Comparison of ENCODE assay signal across 11 cellular contexts in genomic region chr1:54803761-54804470, GRCh38. TPM values are rescaled to one million over a fixed set of nuclear protein-coding genes. Genes with fewer than 3 reads are reported as not detected.
DNase-seq lines count a peak whose midpoint lies in the region; ATAC-seq and TF ChIP-seq lines count a peak whose summit lies in the region.
"Had no signal": no experiment of that assay in that cellular context is flagged by ENCODE, and none has a peak within 500 bp of the region (broad histone marks: within the 10 kb centered on the region; RNA-seq: fewer than 3 reads in every experiment).

No MANE protein-coding gene starts in this region.

- H3K4me3 Mint-ChIP-seq in activated T-cell treated with anti-CD3 and anti-CD28 coated beads, Interleukin-2, amount 50 U/mL, for 24 hours = no peak overlapping the region
- peak overlapping the region; percentile 45 for H3K4me3 Mint-ChIP-seq in T-helper 17 cell
- peak overlapping the region; percentile 38 for H3K4me3 Mint-ChIP-seq in stimulated activated effector memory CD8-positive, alpha-beta T cell treated with anti-CD3 and anti-CD28 coated beads, Interleukin-12 subunit alpha, Interleukin-12 subunit beta, amount 100 ng/mL, for 72 hours

- H3K36me3 Mint-ChIP-seq in activated T-cell treated with anti-CD3 and anti-CD28 coated beads, Interleukin-2, amount 50 U/mL, for 24 hours (ENCODE audit: low read depth) = no peaks in the 10 kb centered on the region
- no peaks in the 10 kb centered on the region for H3K36me3 Mint-ChIP-seq in T-helper 17 cell (ENCODE audit: low read depth)
- H3K36me3 Mint-ChIP-seq in stimulated activated effector memory CD8-positive, alpha-beta T cell treated with anti-CD3 and anti-CD28 coated beads, Interleukin-12 subunit alpha, Interleukin-12 subunit beta, amount 100 ng/mL, for 72 hours = peaks cover 6% of the 10 kb centered on the region

- no peaks in the 10 kb centered on the region for H3K9me3 ChIP-seq in T-helper 17 cell (ENCODE audit: control insufficient read depth, low read length, poor library complexity, severe bottlenecking)

- ATAC-seq in T-helper 17 cell = no peak
- no peak for ATAC-seq in stimulated activated effector memory CD8-positive, alpha-beta T cell treated with anti-CD3 and anti-CD28 coated beads, Interleukin-12 subunit alpha, Interleukin-12 subunit beta, amount 100 ng/mL, for 72 hours

- DNase-seq in activated T-cell treated with anti-CD3 and anti-CD28 coated beads, Interleukin-2, amount 50 U/mL, for 24 hours = peak; percentile 15
- DNase-seq in activated T-cell treated with anti-CD3 and anti-CD28 coated beads, Interleukin-2, amount 50 U/mL, for 48 hours = no peak
- no peak for DNase-seq in T-helper 17 cell
- peak; percentile 76 for DNase-seq in fibroblast of the aortic adventitia (ENCODE audit: low read depth)
- no peak for DNase-seq in stimulated activated effector memory CD8-positive, alpha-beta T cell treated with anti-CD3 and anti-CD28 coated beads, Interleukin-12 subunit alpha, Interleukin-12 subunit beta, amount 100 ng/mL, for 72 hours (ENCODE audit: low spot score in 2 of 2)
- no peak for DNase-seq in NCI-H1092 treated with DMSO at 0.1 percent for 48 hours (lab: John Stamatoyannopoulos, UW)
- no peak for DNase-seq in middle frontal gyrus (ENCODE audit: extremely low spot score, low spot score)
- no peak for DNase-seq in cortex of kidney (lab: John Stamatoyannopoulos, UW)
- DNase-seq: activated gamma-delta T cell, GF-D8, NCI-H1417 had no signal

- H3K4me3 ChIP-seq in fibroblast of the aortic adventitia (ENCODE audit: low read depth, low read length) = no peak overlapping the region

- no peaks in the 10 kb centered on the region for H3K9me3 Mint-ChIP-seq in activated T-cell treated with anti-CD3 and anti-CD28 coated beads, Interleukin-2, amount 50 U/mL, for 24 hours
- no peaks in the 10 kb centered on the region for H3K9me3 Mint-ChIP-seq in stimulated activated effector memory CD8-positive, alpha-beta T cell treated with anti-CD3 and anti-CD28 coated beads, Interleukin-12 subunit alpha, Interleukin-12 subunit beta, amount 100 ng/mL, for 72 hours

- H3K27me3 Mint-ChIP-seq in activated T-cell treated with anti-CD3 and anti-CD28 coated beads, Interleukin-2, amount 50 U/mL, for 24 hours = no peaks in the 10 kb centered on the region
- no peaks in the 10 kb centered on the region for H3K27me3 Mint-ChIP-seq in T-helper 17 cell

- H3K4me1 Mint-ChIP-seq in activated T-cell treated with anti-CD3 and anti-CD28 coated beads, Interleukin-2, amount 50 U/mL, for 24 hours (ENCODE audit: low read depth) = peaks cover 56% of the 10 kb centered on the region
- H3K4me1 Mint-ChIP-seq in T-helper 17 cell = peaks cover 33% of the 10 kb centered on the region
- H3K4me1 Mint-ChIP-seq in stimulated activated effector memory CD8-positive, alpha-beta T cell treated with anti-CD3 and anti-CD28 coated beads, Interleukin-12 subunit alpha, Interleukin-12 subunit beta, amount 100 ng/mL, for 72 hours = peaks cover 80% of the 10 kb centered on the region

- H3K27ac Mint-ChIP-seq in activated T-cell treated with anti-CD3 and anti-CD28 coated beads, Interleukin-2, amount 50 U/mL, for 24 hours = peak overlapping the region; percentile 78
- peak overlapping the region; percentile 75 for H3K27ac Mint-ChIP-seq in T-helper 17 cell
- H3K27ac Mint-ChIP-seq in stimulated activated effector memory CD8-positive, alpha-beta T cell treated with anti-CD3 and anti-CD28 coated beads, Interleukin-12 subunit alpha, Interleukin-12 subunit beta, amount 100 ng/mL, for 72 hours = peak overlapping the region; percentile 43

- TF ChIP-seq CTCF in fibroblast of the aortic adventitia (IDR thresholded peaks at IDR 0.05; ENCODE audit: insufficient read depth, low read length) = no peak

RNA-seq across cellular contexts. Expression of gene TTC22, which starts 2.8 kb away (rescaled TPM):
- total RNA-seq in T-helper 17 cell (10 to 100 TPM; 10.4 to 11.2 TPM), fibroblast of the aortic adventitia (ENCODE audit: low replicate concordance) (under 0.01 TPM in 1 of 2 replicates, not detected in the other)

RNA-seq across cellular contexts. Expression of gene PARS2, which starts 39.6 kb away (rescaled TPM):
- total RNA-seq in T-helper 17 cell = under 1 TPM; 0.37 to 0.80 TPM
- total RNA-seq in fibroblast of the aortic adventitia (ENCODE audit: low replicate concordance) = 3.8 and 4.1 TPM in 2 replicates

Comparison
In these comparisons a context has a peak if more than half of its experiments do, and no peak if none do; other contexts are left out.
1. DNase-seq: peak in activated T-cell treated with anti-CD3 and anti-CD28 coated beads, Interleukin-2, amount 50 U/mL, for 24 hours (single experiment) and fibroblast of the aortic adventitia (single experiment); none in activated T-cell treated with anti-CD3 and anti-CD28 coated beads, Interleukin-2, amount 50 U/mL, for 48 hours (0 of 2), T-helper 17 cell (0 of 3), stimulated activated effector memory CD8-positive, alpha-beta T cell treated with anti-CD3 and anti-CD28 coated beads, Interleukin-12 subunit alpha, Interleukin-12 subunit beta, amount 100 ng/mL, for 72 hours (0 of 2), NCI-H1092 treated with DMSO at 0.1 percent for 48 hours (single experiment), middle frontal gyrus (single experiment) and cortex of kidney (single experiment).
2. RNA of gene TTC22, which starts 2.8 kb away (total RNA-seq): 10.4 to 11.2 TPM in T-helper 17 cell; under 0.01 TPM in fibroblast of the aortic adventitia; every median in the first group is over 10 times any median in the second.
3. Peak in every context shown above with its lines, with median percentiles within 50 percentile points of each other: H3K27ac Mint-ChIP-seq.